Comparison of ENCODE assay signal across 9 cellular contexts in the genomic region with DNA sequence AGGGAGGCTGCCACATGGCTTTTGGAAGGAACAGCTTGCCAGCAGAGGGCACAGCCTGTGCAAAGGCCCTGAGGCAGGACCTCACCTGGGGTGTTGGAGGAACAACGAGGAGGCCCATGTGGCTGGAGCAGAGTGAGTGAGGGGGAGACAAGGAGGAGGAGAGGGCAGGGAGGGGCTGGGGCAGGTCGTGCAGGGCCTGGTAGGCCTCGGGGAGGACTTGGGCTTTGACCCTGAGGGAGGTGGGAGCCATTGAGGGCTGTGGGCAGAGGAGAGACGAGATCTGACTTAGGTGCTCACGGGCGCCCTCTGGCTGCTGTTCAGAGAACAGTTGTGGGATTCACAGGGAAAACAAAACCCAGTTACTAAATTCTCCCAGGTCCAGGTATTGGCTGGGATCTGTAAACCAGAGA. TPM values are rescaled to one million over a fixed set of nuclear protein-coding genes. Genes with fewer than 3 reads are reported as not detected.
A peak's percentile ranks its signal among the peaks of the same experiment; 100 is the strongest.
DNase-seq lines count a peak whose midpoint lies in the region; ATAC-seq, FAIRE-seq and TF ChIP-seq lines count a peak whose summit lies in the region.
"Had no signal": no experiment of that assay in that cellular context is flagged by ENCODE, and none has a peak within 500 bp of the region (broad histone marks: within the 10 kb centered on the region; RNA-seq: fewer than 3 reads in every experiment).

No MANE protein-coding gene starts in this region.

- POLR2A ChIA-PET in AG04450 (lab: Yijun Ruan, JAX), result no interaction called here

- peaks cover 13% of the 10 kb centered on the region for H3K9me3 ChIP-seq in AG04450 (ENCODE audit: control insufficient read depth, insufficient read depth, low read length)

- H3K27me3 ChIP-seq in AG04450 (ENCODE audit: control insufficient read depth, insufficient read depth, low read length), result peaks cover 23% of the 10 kb centered on the region

- DNase-seq in AG04450 (ENCODE audit: low read depth, low spot score), result no peak
- DNase-seq in GM19239 (ENCODE audit: insufficient read length, low spot score), result peak; percentile 46
- DNase-seq in UCSD-AML1 (lab: John Stamatoyannopoulos, UW; ENCODE audit: unreplicated experiment), result peak; percentile 30
- no peak for DNase-seq in epithelial cell of proximal tubule (ENCODE audit: low read depth)
- DNase-seq in stimulated activated CD4-positive, alpha-beta T cell treated with anti-CD3 and anti-CD28 coated beads, Interleukin-2, amount 100 ng/mL, for 24 hours, result peak; percentile 42 to 62
- no peak for DNase-seq in HuH-7.5 (ENCODE audit: low spot score)
- DNase-seq in nucleus accumbens (lab: John Stamatoyannopoulos, UW), result no peak

- CTCF ChIA-PET in AG04450 (lab: Charles Lee), result interaction anchor here (0.7 kb wide), 2 partner anchors 207 to 562 kb away, joined by 3 to 5 read pairs; no protein-coding TSS in a partner anchor

- no peak overlapping the region for H3K27ac ChIP-seq in AG04450 (ENCODE audit: low read depth, low read length)

- ATAC-seq in HG02884 (IDR thresholded peaks at IDR 0.05; ENCODE audit: unreplicated experiment), result no peak

- TF ChIP-seq CTCF in AG04450 (IDR thresholded peaks at IDR 0.05; ENCODE audit: low read depth, low read length) (peak; percentile 50), epithelial cell of proximal tubule (conservative IDR thresholded peaks at IDR 0.05; ENCODE audit: low read depth, low read length) (peak; percentile 62)

- FAIRE-seq in GM19239 (lab: Jason Lieb, UNC), result peak; percentile 4

- H3K4me3 ChIP-seq in AG04450 (ENCODE audit: low read depth, low read length), result no peak overlapping the region
- H3K4me3 ChIP-seq in epithelial cell of proximal tubule (ENCODE audit: low read depth, low read length), result no peak overlapping the region

RNA-seq across cellular contexts. Expression of gene ZNRF4, which starts 25.2 kb away (rescaled TPM):
- polyA plus RNA-seq in AG04450 (2011; rRNA removed), result not detected in 2 replicates
- not detected in 2 replicates for polyA minus RNA-seq in AG04450 (2011; rRNA and poly(A)+ RNA removed)
- total RNA-seq in epithelial cell of proximal tubule, result not detected in 2 replicates
- total RNA-seq: dermis microvascular lymphatic vessel endothelial cell had no signal

Comparison
In these comparisons a context has a peak if more than half of its experiments do, and no peak if none do; other contexts are left out.
1. DNase-seq: peak in GM19239 (single experiment), UCSD-AML1 (single experiment) and stimulated activated CD4-positive, alpha-beta T cell treated with anti-CD3 and anti-CD28 coated beads, Interleukin-2, amount 100 ng/mL, for 24 hours (2 of 2); none in AG04450 (single experiment), epithelial cell of proximal tubule (single experiment), HuH-7.5 (single experiment) and nucleus accumbens (0 of 56).